ENCODE assay signal across 9 cellular contexts in the genomic region with DNA sequence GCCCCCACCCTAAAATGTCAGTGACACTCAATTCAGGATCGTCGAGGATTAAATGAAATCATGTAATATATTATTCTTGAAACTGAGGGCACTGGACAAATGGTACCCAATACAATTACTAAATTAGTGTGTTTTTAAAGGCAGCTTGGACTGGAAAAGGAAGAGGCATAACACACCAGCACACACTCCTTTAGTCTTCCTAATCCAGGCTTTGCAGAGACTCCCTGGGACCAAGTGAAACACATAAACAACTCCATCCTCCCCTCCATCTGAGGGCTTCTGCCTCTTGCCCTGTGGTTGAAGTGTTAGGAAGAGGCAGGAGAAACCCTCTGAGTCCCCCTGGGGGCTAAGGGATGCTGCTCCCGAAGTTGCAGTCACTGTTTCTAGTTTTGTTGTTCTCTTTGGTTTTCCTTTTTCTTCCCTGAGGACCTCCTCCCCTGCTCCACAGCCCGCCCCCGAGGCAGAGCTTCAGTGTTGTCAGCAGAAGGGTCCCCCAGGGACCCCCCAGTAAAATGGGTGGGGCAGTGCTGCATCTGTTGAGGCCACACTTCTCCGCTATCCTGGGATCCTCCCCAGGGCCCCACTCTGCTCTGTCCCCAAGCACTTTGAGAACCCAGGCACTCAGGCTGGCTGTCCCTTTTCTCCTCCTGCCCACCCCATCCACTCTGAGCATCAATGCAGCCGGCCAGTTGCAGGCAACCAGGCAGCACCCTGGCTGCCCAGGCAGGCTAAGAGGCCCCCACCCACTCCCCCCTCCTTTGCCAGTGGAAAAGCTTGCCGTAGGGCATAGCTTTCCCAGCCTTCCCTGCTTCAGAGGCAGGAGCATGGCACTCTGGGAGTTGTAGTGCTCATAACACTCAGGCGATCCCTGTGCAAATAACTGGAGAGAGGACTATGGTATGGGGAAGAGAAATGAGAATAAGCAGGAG.
DNase-seq lines count a peak whose midpoint lies in the region; ATAC-seq and TF ChIP-seq lines count a peak whose summit lies in the region.
"Had no signal": no experiment of that assay in that cellular context is flagged by ENCODE, and none has a peak within 500 bp of the region (broad histone marks: within the 10 kb centered on the region; RNA-seq: fewer than 3 reads in every experiment).

No MANE protein-coding gene starts in this region.

- no peak overlapping the region for H3K9ac ChIP-seq in OCI-LY3 (ENCODE audit: low read length)
- peak overlapping the region in 1 of 2 donors; percentile 25 for H3K9ac ChIP-seq in mucosa of rectum (ENCODE audit: low read depth in 1 of 2, low read length in 2 of 2)

- H3K36me3 ChIP-seq in OCI-LY3 (replicated peaks; ENCODE audit: low read depth, low read length): peaks cover 10% of the 10 kb centered on the region
- H3K36me3 ChIP-seq in mucosa of rectum (ENCODE audit: control insufficient read depth in 2 of 2, insufficient read depth in 2 of 2, low read length in 2 of 2): peaks cover 18 to 23% of the 10 kb centered on the region in 2 donors

- H3K27ac ChIP-seq in OCI-LY3 (ENCODE audit: low read length) (no peak overlapping the region), mucosa of rectum (ENCODE audit: low read depth in 2 of 2, low read length in 2 of 2) (peak overlapping the region; percentile 84 to 88)

- no peak overlapping the region for H3K4me3 Mint-ChIP-seq in activated naive CD4-positive, alpha-beta T cell treated with anti-CD3 and anti-CD28 coated beads, Interleukin-2, amount 10 ng/mL, durations not matched to agents 7 days and 5 days

- no peak overlapping the region for H3K27ac Mint-ChIP-seq in activated naive CD4-positive, alpha-beta T cell treated with anti-CD3 and anti-CD28 coated beads, Interleukin-2, amount 10 ng/mL, durations not matched to agents 7 days and 5 days

- H3K79me2 ChIP-seq in OCI-LY3 (ENCODE audit: low read length): peaks cover 6% of the 10 kb centered on the region; the same call in 1 of the 2 replicates

- peaks cover 7% of the 10 kb centered on the region for H3K36me3 Mint-ChIP-seq in activated naive CD4-positive, alpha-beta T cell treated with anti-CD3 and anti-CD28 coated beads, Interleukin-2, amount 10 ng/mL, durations not matched to agents 7 days and 5 days

- H3K9me3 Mint-ChIP-seq in activated naive CD4-positive, alpha-beta T cell treated with anti-CD3 and anti-CD28 coated beads, Interleukin-2, amount 10 ng/mL, durations not matched to agents 7 days and 5 days: no peaks in the 10 kb centered on the region

- no peaks in the 10 kb centered on the region for H3K9me3 ChIP-seq in OCI-LY3 (ENCODE audit: insufficient read depth, low read length)
- H3K9me3 ChIP-seq in mucosa of rectum (ENCODE audit: control insufficient read depth in 2 of 2, low read length in 2 of 2): no peaks in the 10 kb centered on the region

- H3K4me3 ChIP-seq in OCI-LY3 (ENCODE audit: low read length): peak overlapping the region; percentile 43
- H3K4me3 ChIP-seq in epithelial cell of esophagus (ENCODE audit: low read length): no peak overlapping the region
- peak overlapping the region in 1 of 2 donors; percentile 26 for H3K4me3 ChIP-seq in mucosa of rectum (ENCODE audit: low read length in 2 of 2)
- H3K4me3 ChIP-seq: skin epidermis had no signal

- TF ChIP-seq CTCF in OCI-LY3 (IDR thresholded peaks at IDR 0.05; ENCODE audit: low read depth, low read length): no peak
- TF ChIP-seq CTCF in epithelial cell of esophagus (IDR thresholded peaks at IDR 0.05; ENCODE audit: insufficient read depth, low read depth, low read length, missing control alignments): no peak

- ATAC-seq in HG02970 (IDR thresholded peaks at IDR 0.05; ENCODE audit: low FRiP score, unreplicated experiment): no peak

- no peaks in the 10 kb centered on the region for H3K27me3 ChIP-seq in OCI-LY3 (ENCODE audit: low read depth, low read length)
- no peaks in the 10 kb centered on the region for H3K27me3 ChIP-seq in mucosa of rectum (ENCODE audit: control insufficient read depth in 2 of 2, insufficient read depth in 2 of 2, low read length in 2 of 2)

- no peak overlapping the region for H2AFZ ChIP-seq in OCI-LY3 (ENCODE audit: low read depth, low read length)

- H3K4me2 ChIP-seq in OCI-LY3 (ENCODE audit: low read length): peak overlapping the region; percentile 52

- H3K27me3 Mint-ChIP-seq in activated naive CD4-positive, alpha-beta T cell treated with anti-CD3 and anti-CD28 coated beads, Interleukin-2, amount 10 ng/mL, durations not matched to agents 7 days and 5 days: peaks cover 5% of the 10 kb centered on the region

- H3K4me1 ChIP-seq in OCI-LY3 (ENCODE audit: low read length): peaks cover 12% of the 10 kb centered on the region
- peaks cover 21 to 34% of the 10 kb centered on the region in 2 donors for H3K4me1 ChIP-seq in mucosa of rectum (ENCODE audit: control insufficient read depth in 2 of 2, insufficient read depth in 2 of 2, low read length in 2 of 2)

- no peaks in the 10 kb centered on the region for H4K20me1 ChIP-seq in OCI-LY3 (ENCODE audit: insufficient read depth, low read length)

- H3K4me1 Mint-ChIP-seq in activated naive CD4-positive, alpha-beta T cell treated with anti-CD3 and anti-CD28 coated beads, Interleukin-2, amount 10 ng/mL, durations not matched to agents 7 days and 5 days: peaks cover 16% of the 10 kb centered on the region

- CTCF ChIA-PET in activated naive CD4-positive, alpha-beta T cell treated with anti-CD3 and anti-CD28 coated beads, Interleukin-2, amount 10 ng/mL, durations not matched to agents 7 days and 5 days (lab: Charles Lee): interaction anchor here (0.9 kb wide), 1 partner anchor 36 kb away, joined by 3 read pairs; no protein-coding TSS in a partner anchor

- DNase-seq in NCI-H1092 (lab: John Stamatoyannopoulos, UW): peak; percentile 6
- no peak for DNase-seq in NCI-H1092 treated with DMSO at 0.1 percent for 48 hours (lab: John Stamatoyannopoulos, UW)
- peak; percentile 47 for DNase-seq in epithelial cell of esophagus (ENCODE audit: low read depth)
- DNase-seq in activated naive CD4-positive, alpha-beta T cell treated with anti-CD3 and anti-CD28 coated beads, Interleukin-2, amount 10 ng/mL, durations not matched to agents 7 days and 5 days: no peak
- no peak for DNase-seq in GF-D8 (lab: John Stamatoyannopoulos, UW)

Comparison
In these comparisons a context has a peak if more than half of its experiments do, and no peak if none do; other contexts are left out.
1. DNase-seq: peak in NCI-H1092 (single experiment) and epithelial cell of esophagus (single experiment); none in NCI-H1092 treated with DMSO at 0.1 percent for 48 hours (single experiment), activated naive CD4-positive, alpha-beta T cell treated with anti-CD3 and anti-CD28 coated beads, Interleukin-2, amount 10 ng/mL, durations not matched to agents 7 days and 5 days (single experiment) and GF-D8 (single experiment).